In genomic region chr14:95071649-95072256, GRCh38 we compare ENCODE assay signal across 21 cellular contexts.
DNase-seq lines count a peak whose midpoint lies in the region; ATAC-seq and TF ChIP-seq lines count a peak whose summit lies in the region.
"Had no signal": no experiment of that assay in that cellular context is flagged by ENCODE, and none has a peak within 500 bp of the region (broad histone marks: within the 10 kb centered on the region; RNA-seq: fewer than 3 reads in every experiment).

No MANE protein-coding gene starts in this region.

- no CpG with 5 or more reads among the region's 19 CpGs for WGBS in neuronal stem cell (ENCODE audit: extremely low coverage in 2 of 2, insufficient read length in 2 of 2, insufficient replicate concordance in 1 of 2), 2 donors

- H2BK12ac ChIP-seq in neuronal stem cell (ENCODE audit: low read length): peak overlapping the region; percentile 1

- no peak overlapping the region for H2AK5ac ChIP-seq in neuronal stem cell (ENCODE audit: low read depth, low read length)

- H4K8ac ChIP-seq in neuronal stem cell (ENCODE audit: low read depth, low read length): no peak overlapping the region

- no peak overlapping the region for H3K23ac ChIP-seq in neuronal stem cell (ENCODE audit: low read depth, low read length, poor library complexity)

- H3K4me2 ChIP-seq in neuronal stem cell (ENCODE audit: insufficient read depth, low read length, poor library complexity, severe bottlenecking): peak overlapping the region; percentile 35
- H3K4me2 ChIP-seq: BLaER1 treated with 17β-estradiol and CSF1 and Interleukin-3, amounts not matched to agents 10 nM and 100 nM had no signal

- no peaks in the 10 kb centered on the region for H3K36me3 ChIP-seq in neuronal stem cell (replicated peaks in 1 of 2; ENCODE audit: control insufficient read depth in 2 of 2, insufficient read depth in 2 of 2, low read length in 2 of 2)
- H3K36me3 ChIP-seq: BLaER1 treated with 17β-estradiol and CSF1 and Interleukin-3, amounts not matched to agents 10 nM and 100 nM had no signal

- no peak overlapping the region for H3K14ac ChIP-seq in neuronal stem cell (ENCODE audit: low read length)

- peaks cover 0 to 10% (median 0%) of the 10 kb centered on the region in 3 experiments for H3K27me3 ChIP-seq in neuronal stem cell (ENCODE audit: control insufficient read depth in 3 of 3, insufficient read depth in 3 of 3, low read depth in 1 of 3, low read length in 3 of 3)
- H3K27me3 ChIP-seq: BLaER1 treated with 17β-estradiol and CSF1 and Interleukin-3, amounts not matched to agents 10 nM and 100 nM had no signal

- no peak overlapping the region for H3K4ac ChIP-seq in neuronal stem cell (ENCODE audit: low read length)

- H3K9me3 ChIP-seq in neuronal stem cell (replicated peaks in 1 of 2; ENCODE audit: control insufficient read depth in 2 of 2, insufficient read depth in 1 of 2, low read depth in 1 of 2, low read length in 2 of 2): no peaks in the 10 kb centered on the region

- peak overlapping the region; percentile 45 for H3K18ac ChIP-seq in neuronal stem cell (ENCODE audit: low read length)

- H4K91ac ChIP-seq in neuronal stem cell (ENCODE audit: low read depth, low read length, poor library complexity): no peak overlapping the region

- no peak overlapping the region for H3K9ac ChIP-seq in neuronal stem cell (ENCODE audit: low read depth, low read length, poor library complexity)
- H3K9ac ChIP-seq: BLaER1 treated with 17β-estradiol and CSF1 and Interleukin-3, amounts not matched to agents 10 nM and 100 nM had no signal

- H2BK15ac ChIP-seq in neuronal stem cell (ENCODE audit: low read length): no peak overlapping the region

- H3K4me1 ChIP-seq in neuronal stem cell (ENCODE audit: control insufficient read depth in 2 of 2, insufficient read depth in 1 of 2, low read depth in 1 of 2, low read length in 2 of 2): peaks cover 4 to 8% of the 10 kb centered on the region in 2 donors
- H3K4me1 ChIP-seq: BLaER1 treated with 17β-estradiol and CSF1 and Interleukin-3, amounts not matched to agents 10 nM and 100 nM had no signal

- H2AFZ ChIP-seq in neuronal stem cell (ENCODE audit: low read length): no peak overlapping the region

- no peak for TF ChIP-seq CTCF in GM13977 (IDR thresholded peaks at IDR 0.05; ENCODE audit: extremely low read depth, insufficient read depth, missing control alignments)

- no peak overlapping the region for H2BK120ac ChIP-seq in neuronal stem cell (ENCODE audit: low read depth, low read length)

- H3K79me1 ChIP-seq in neuronal stem cell (ENCODE audit: low read depth, low read length): no peaks in the 10 kb centered on the region

- in situ Hi-C loops in GM13977 (cut with MboI; ENCODE audit: low pct_unique_long_range_greater_than_20kb, low sequenced_read_pairs, unreplicated experiment): no loop called here

- peak overlapping the region; percentile 55 for H3K27ac ChIP-seq in neuronal stem cell (replicated peaks; ENCODE audit: low read length)
- H3K27ac ChIP-seq: BLaER1 treated with 17β-estradiol and CSF1 and Interleukin-3, amounts not matched to agents 10 nM and 100 nM; HL-60 had no signal

- ATAC-seq in GM18868 (IDR thresholded peaks at IDR 0.05; ENCODE audit: unreplicated experiment): no peak
- ATAC-seq: HCT116 had no signal

- peak; percentile 62 for DNase-seq in DMS79 (lab: John Stamatoyannopoulos, UW)
- peak; percentile 73 for DNase-seq in NCI-H146 (lab: John Stamatoyannopoulos, UW)
- peak; percentile 72 for DNase-seq in SK-N-DZ (ENCODE audit: low spot score)
- peak; percentile 24 for DNase-seq in neuronal stem cell (ENCODE audit: low spot score)
- DNase-seq in NCI-H1436 treated with DMSO at 0.1 percent for 48 hours (lab: John Stamatoyannopoulos, UW): no peak
- DNase-seq in SKM-1 treated with dmso at 0.1 percent for 144 hours (lab: John Stamatoyannopoulos, UW; ENCODE audit: unreplicated experiment): no peak
- no peak for DNase-seq in GM13977 (ENCODE audit: low spot score)
- DNase-seq: CD8-positive, alpha-beta memory T cell; DMS 273 treated with DMSO at 0.1 percent for 48 hours; GDM1; GOT3; NCI-H187; NCI-H2107; NCI-H446; NCI-H526 treated with DMSO at 0.1 percent for 48 hours; OCI-M1; Right ventricle myocardium superior had no signal

- H3K4me3 ChIP-seq in neuronal stem cell (ENCODE audit: low read length in 2 of 2): no peak overlapping the region
- H3K4me3 ChIP-seq: BLaER1 treated with 17β-estradiol and CSF1 and Interleukin-3, amounts not matched to agents 10 nM and 100 nM had no signal

- no peak overlapping the region for H2BK5ac ChIP-seq in neuronal stem cell (ENCODE audit: low read length)

Comparison
In these comparisons a context has a peak if more than half of its experiments do, and no peak if none do; other contexts are left out.
1. DNase-seq: peak in DMS79 (single experiment), NCI-H146 (single experiment), SK-N-DZ (single experiment) and neuronal stem cell (single experiment); none in NCI-H1436 treated with DMSO at 0.1 percent for 48 hours (single experiment), SKM-1 treated with dmso at 0.1 percent for 144 hours (single experiment) and GM13977 (single experiment).